ENCODE assay signal across 1 cellular context in the genomic region with DNA sequence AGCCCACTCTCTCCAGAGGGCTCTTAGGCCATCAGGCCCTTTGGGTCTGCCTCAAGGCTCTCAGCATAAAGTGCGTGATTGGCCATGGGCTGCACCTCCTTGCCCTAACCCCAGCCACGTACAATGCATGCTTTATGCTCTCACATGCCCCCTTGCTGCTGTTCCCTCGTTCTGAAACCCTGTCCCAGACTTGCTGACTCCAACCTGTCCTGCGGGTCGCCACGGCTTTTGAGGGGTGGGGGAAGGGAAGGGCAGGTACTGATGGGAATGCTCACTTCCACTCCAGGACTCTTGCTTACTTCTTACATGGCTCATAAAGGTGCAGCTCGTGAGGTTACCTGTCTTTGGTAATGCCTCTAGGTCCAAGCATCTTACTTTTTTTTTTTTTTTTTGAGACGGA.
TF ChIP-seq lines count a peak whose summit lies in the region.

No MANE protein-coding gene starts in this region.

TF ChIP-seq in K562, 482 proteins besides CTCF, POLR2A, EP300 and RAD21:
- no peak for TF ChIP-seq HIVEP1 (CRISPR knock-in tag; IDR thresholded peaks at IDR 0.05)
